ENCODE assay signal across 8 cellular contexts in the genomic region with DNA sequence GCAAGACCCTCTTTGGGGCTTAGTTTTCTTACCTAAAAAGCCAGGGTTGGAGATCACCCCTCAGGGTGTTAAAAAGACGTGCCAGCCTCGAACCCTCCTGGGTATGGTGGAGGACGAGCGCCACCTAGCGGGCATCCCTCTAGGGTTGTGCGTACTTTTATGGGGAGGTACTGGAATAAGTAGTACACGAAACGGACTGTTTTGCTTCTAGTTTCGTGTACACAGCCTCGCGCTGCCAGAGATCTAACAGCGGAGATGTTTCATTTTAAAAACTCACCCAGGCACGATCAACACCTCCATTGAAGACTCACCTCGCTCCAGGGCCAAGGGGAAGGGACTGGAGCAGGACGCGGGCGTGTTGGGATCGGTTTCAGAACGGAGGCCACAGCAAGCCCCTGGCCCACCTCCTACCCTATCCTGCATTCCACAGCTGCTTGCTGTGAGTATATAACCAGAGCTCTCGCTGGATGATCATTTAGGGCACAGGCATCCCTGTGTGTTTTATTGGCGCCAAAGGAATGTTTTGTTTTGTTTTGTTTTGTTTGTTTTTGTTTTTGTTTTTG. TPM values are rescaled to one million over a fixed set of nuclear protein-coding genes. Genes with fewer than 3 reads are reported as not detected.
DNase-seq lines count a peak whose midpoint lies in the region; ATAC-seq and TF ChIP-seq lines count a peak whose summit lies in the region.

No MANE protein-coding gene starts in this region.

- no peak overlapping the region for H3K27ac Mint-ChIP-seq in CD4-positive, alpha-beta T cell
- H3K27ac Mint-ChIP-seq in activated CD4-positive, alpha-beta memory T cell treated with anti-CD3 and anti-CD28 coated beads for 36 hours, result no peak overlapping the region
- no peak overlapping the region for H3K27ac Mint-ChIP-seq in memory B cell

- no peaks in the 10 kb centered on the region for H3K9me3 Mint-ChIP-seq in CD4-positive, alpha-beta T cell
- peaks cover 2% of the 10 kb centered on the region for H3K9me3 Mint-ChIP-seq in activated CD4-positive, alpha-beta memory T cell treated with anti-CD3 and anti-CD28 coated beads for 36 hours
- H3K9me3 Mint-ChIP-seq in memory B cell, result peaks cover 7% of the 10 kb centered on the region

- WGBS in ectodermal cell, 2 experiments, result 4 to 5% methylated on average over 21 of the region's 21 CpGs

- H3K9me3 ChIP-seq in CD4-positive, alpha-beta T cell (ENCODE audit: control insufficient read depth, low read length), result peaks cover 11% of the 10 kb centered on the region
- no peaks in the 10 kb centered on the region for H3K9me3 ChIP-seq in ectodermal cell (ENCODE audit: control insufficient read depth, low read length)

- CTCF ChIA-PET in CD4-positive, alpha-beta T cell (lab: Charles Lee), result no interaction called here
- CTCF ChIA-PET in activated CD4-positive, alpha-beta memory T cell treated with anti-CD3 and anti-CD28 coated beads for 36 hours (lab: Charles Lee), result interaction anchor here (0.9 to 1.9 kb wide), 12 partner anchors 10 to 824 kb away, joined by 3 to 8 read pairs (median 4); no protein-coding TSS in a partner anchor

- H3K36me3 Mint-ChIP-seq in CD4-positive, alpha-beta T cell (ENCODE audit: low read depth), result no peaks in the 10 kb centered on the region
- H3K36me3 Mint-ChIP-seq in activated CD4-positive, alpha-beta memory T cell treated with anti-CD3 and anti-CD28 coated beads for 36 hours, result peaks cover 7% of the 10 kb centered on the region
- H3K36me3 Mint-ChIP-seq in memory B cell, result peaks cover 2% of the 10 kb centered on the region

- H3K27me3 Mint-ChIP-seq in CD4-positive, alpha-beta T cell, result peaks cover 85% of the 10 kb centered on the region
- H3K27me3 Mint-ChIP-seq in activated CD4-positive, alpha-beta memory T cell treated with anti-CD3 and anti-CD28 coated beads for 36 hours, result peaks cover 63% of the 10 kb centered on the region
- peaks cover 28% of the 10 kb centered on the region for H3K27me3 Mint-ChIP-seq in memory B cell

- H3K4me1 ChIP-seq in ectodermal cell (ENCODE audit: control insufficient read depth, insufficient read depth, low read length), result peaks cover 4% of the 10 kb centered on the region

- DNase-seq in CD4-positive, alpha-beta T cell, result peak; percentile 59 to 84 (median 74)
- DNase-seq in NCI-H748 treated with DMSO at 0.1 percent for 48 hours (lab: John Stamatoyannopoulos, UW) (peak; percentile 75), memory B cell (ENCODE audit: low spot score in 2 of 2) (peak; percentile 75)
- peak; percentile 92 for DNase-seq in activated CD4-positive, alpha-beta memory T cell treated with anti-CD3 and anti-CD28 coated beads for 36 hours
- peak; percentile 72 for DNase-seq in stimulated activated CD8-positive, alpha-beta memory T cell treated with anti-CD3 and anti-CD28 coated beads, Interleukin-15, amount 100 ng/mL, for 1 hour (ENCODE audit: low read depth)

- peak; percentile 60 for ATAC-seq in CD4-positive, alpha-beta T cell (ENCODE audit: poor library complexity)
- peak; percentile 75 for ATAC-seq in GM19452 (IDR thresholded peaks at IDR 0.05; ENCODE audit: unreplicated experiment)
- peak; percentile 78 for ATAC-seq in HG03565 (IDR thresholded peaks at IDR 0.05; ENCODE audit: unreplicated experiment)
- peak; percentile 61 for ATAC-seq in memory B cell (ENCODE audit: low read depth)

- no peaks in the 10 kb centered on the region for H3K36me3 ChIP-seq in ectodermal cell (ENCODE audit: control insufficient read depth, insufficient read depth, low read length)

- H3K4me1 Mint-ChIP-seq in CD4-positive, alpha-beta T cell (ENCODE audit: low read depth), result peaks cover 29% of the 10 kb centered on the region
- peaks cover 30% of the 10 kb centered on the region for H3K4me1 Mint-ChIP-seq in activated CD4-positive, alpha-beta memory T cell treated with anti-CD3 and anti-CD28 coated beads for 36 hours (ENCODE audit: low read depth)
- peaks cover 22% of the 10 kb centered on the region for H3K4me1 Mint-ChIP-seq in memory B cell

- H3K27me3 ChIP-seq in CD4-positive, alpha-beta T cell (ENCODE audit: control insufficient read depth, insufficient read depth, low read length), result peaks cover 73% of the 10 kb centered on the region
- H3K27me3 ChIP-seq in ectodermal cell (ENCODE audit: control insufficient read depth, insufficient read depth, low read length, poor library complexity, severe bottlenecking), result peaks cover 55% of the 10 kb centered on the region

- POLR2A ChIA-PET in CD4-positive, alpha-beta T cell (lab: Charles Lee), result no interaction called here
- POLR2A ChIA-PET in activated CD4-positive, alpha-beta memory T cell treated with anti-CD3 and anti-CD28 coated beads for 36 hours (lab: Charles Lee), result no interaction called here

- H3K27ac ChIP-seq in CD4-positive, alpha-beta T cell (ENCODE audit: low read depth, low read length), result no peak overlapping the region
- no peak overlapping the region for H3K27ac ChIP-seq in ectodermal cell (ENCODE audit: insufficient read depth, low read depth, low read length, poor library complexity, severe bottlenecking)

- H3K4me3 ChIP-seq in ectodermal cell (ENCODE audit: insufficient read depth, low read depth, low read length), result peak overlapping the region; percentile 36

- H3K4me3 Mint-ChIP-seq in CD4-positive, alpha-beta T cell, result peak overlapping the region; percentile 65
- H3K4me3 Mint-ChIP-seq in activated CD4-positive, alpha-beta memory T cell treated with anti-CD3 and anti-CD28 coated beads for 36 hours, result peak overlapping the region; percentile 64
- peak overlapping the region; percentile 51 for H3K4me3 Mint-ChIP-seq in memory B cell

- intact Hi-C loops in CD4-positive, alpha-beta T cell (cut with DNase I, micrococcal nuclease), result loop anchor here (1.0 to 10.0 kb wide), 5 partner anchors 64 to 821 kb away; partner anchors contain the start of gene RAB28 (in 1 of the 2)
- intact Hi-C loops in activated CD4-positive, alpha-beta memory T cell treated with anti-CD3 and anti-CD28 coated beads for 36 hours (cut with micrococcal nuclease), result loop anchor here (1.0 to 5.0 kb wide), 5 partner anchors 64 to 1453 kb away; partner anchors contain the start of genes CPEB2 and RAB28

- TF ChIP-seq CTCF in CD4-positive, alpha-beta T cell (IDR thresholded peaks at IDR 0.05), result peak; percentile 93

RNA-seq across cellular contexts. Expression of gene NKX3-2, which starts 4.8 kb away (rescaled TPM):
- not detected for total RNA-seq in CD4-positive, alpha-beta T cell
- total RNA-seq in activated CD4-positive, alpha-beta memory T cell treated with anti-CD3 and anti-CD28 coated beads for 36 hours, result not detected
- 2.0 TPM for polyA plus RNA-seq in ectodermal cell (2013, experiment 1 of 4)
- polyA plus RNA-seq in ectodermal cell (2013, experiment 2 of 4), result 1.3 TPM
- 1.8 TPM for polyA plus RNA-seq in ectodermal cell (2013, experiment 3 of 4)
- polyA plus RNA-seq in ectodermal cell (2013, experiment 4 of 4), result 1.6 TPM
